In genomic region chr5:150723845-150724244, GRCh38 we compare ENCODE assay signal across 23 cellular contexts.
"Had no signal": no experiment of that assay in that cellular context is flagged by ENCODE, and none has a peak within 500 bp of the region (broad histone marks: within the 10 kb centered on the region; RNA-seq: fewer than 3 reads in every experiment).

No MANE protein-coding gene starts in this region.

- H3K27ac ChIP-seq: dorsolateral prefrontal cortex, heart right ventricle, parathyroid adenoma, thoracic aorta had no signal

- H3K4me3 ChIP-seq: dorsolateral prefrontal cortex, heart right ventricle, thoracic aorta had no signal

- H2AFZ ChIP-seq: parathyroid adenoma had no signal

- H3K79me2 ChIP-seq: parathyroid adenoma had no signal

- H3K27me3 ChIP-seq: dorsolateral prefrontal cortex, heart right ventricle had no signal

- H3K9me3 ChIP-seq: heart right ventricle, thoracic aorta had no signal

- H3K4me1 ChIP-seq: heart right ventricle, parathyroid adenoma had no signal

- DNase-seq: activated CD4-positive, alpha-beta T cell treated with anti-CD3 and anti-CD28 coated beads for 36 hours; activated CD4-positive, alpha-beta T cell treated with anti-CD3 and anti-CD28 coated beads, Interleukin-2, amount 50 U/mL, for 48 hours; activated CD8-positive, alpha-beta memory T cell treated with anti-CD3 and anti-CD28 coated beads, Interleukin-2, amount 50 U/mL, for 48 hours; activated effector memory CD4-positive, alpha-beta T cell treated with Interleukin-2 at 50 U/mL for 16 hours; activated naive CD4-positive, alpha-beta T cell treated with anti-CD3 and anti-CD28 coated beads, Interleukin-2, amount 10 ng/mL, durations not matched to agents 7 days and 5 days; activated T-cell treated with anti-CD3 and anti-CD28 coated beads, Interleukin-2, amount 50 U/mL, for 72 hours; amygdala; dorsolateral prefrontal cortex; effector memory CD8-positive, alpha-beta T cell; foreskin fibroblast; heart right ventricle; left colon; mesenchymal stem cell; nephron progenitor cell; right cardiac atrium; stimulated activated CD4-positive, alpha-beta T cell treated with anti-CD3 and anti-CD28 coated beads, Interleukin-4, amount 100 ng/mL, for 24 hours; stimulated activated naive CD4-positive, alpha-beta T cell treated with Interleukin-2 at 50 U/mL for 16 hours; T-helper 1 cell had no signal

- FAIRE-seq: keratinocyte, TTC549 had no signal

- H3K9ac ChIP-seq: parathyroid adenoma had no signal

- ATAC-seq: activated CD4-positive, alpha-beta T cell treated with anti-CD3 and anti-CD28 coated beads for 36 hours; activated T-cell treated with anti-CD3 and anti-CD28 coated beads, Interleukin-2, amount 50 U/mL, for 72 hours; effector memory CD8-positive, alpha-beta T cell; heart right ventricle; left colon; right cardiac atrium; WTC11 had no signal
